Comparison of ENCODE assay signal across 17 cellular contexts in the genomic region with DNA sequence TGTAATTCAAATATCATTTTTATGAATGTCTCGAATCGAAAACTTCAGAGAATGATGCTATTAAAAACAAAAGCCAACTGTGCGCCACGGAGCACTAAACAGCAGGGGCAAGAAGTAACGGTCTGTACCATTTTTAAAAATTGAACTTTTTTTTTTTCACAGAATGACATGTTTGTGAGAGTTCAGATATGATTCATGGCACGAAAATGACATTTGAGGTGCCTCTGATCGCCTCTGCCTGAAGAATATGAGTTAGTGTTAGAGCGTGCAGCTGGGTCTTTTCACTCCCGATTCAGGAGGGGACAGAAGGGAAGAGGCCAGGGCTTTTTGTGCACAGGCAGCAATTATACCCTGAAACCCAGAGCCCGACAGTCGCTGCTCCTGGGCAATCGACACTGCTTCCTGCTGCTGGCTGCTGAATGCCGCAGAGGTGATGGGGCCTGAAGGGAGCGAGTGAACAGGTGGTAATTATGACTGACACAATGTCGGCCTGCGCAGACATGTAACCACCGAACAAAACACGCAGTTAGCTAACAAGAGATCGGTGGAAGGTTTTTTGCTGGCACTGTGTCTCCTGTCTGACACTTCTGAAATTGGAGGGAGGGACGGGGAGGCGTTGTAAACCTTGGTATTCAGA.
A peak's percentile ranks its signal among the peaks of the same experiment; 100 is the strongest.
DNase-seq lines count a peak whose midpoint lies in the region; ATAC-seq lines count a peak whose summit lies in the region.
"Had no signal": no experiment of that assay in that cellular context is flagged by ENCODE, and none has a peak within 500 bp of the region (broad histone marks: within the 10 kb centered on the region; RNA-seq: fewer than 3 reads in every experiment).

No MANE protein-coding gene starts in this region.

- no peak for ATAC-seq in HG03039 (IDR thresholded peaks at IDR 0.05; ENCODE audit: unreplicated experiment)
- ATAC-seq: left colon had no signal

- DNase-seq in NCI-H1105 (lab: John Stamatoyannopoulos, UW) (peak; percentile 99), NCI-H2227 (lab: John Stamatoyannopoulos, UW; ENCODE audit: unreplicated experiment) (peak; percentile 82), epithelial cell of prostate (ENCODE audit: low read depth, low spot score) (peak; percentile 2), retina (peak; percentile 51), cerebellum (ENCODE audit: low spot score) (no peak), NCI-H1092 (lab: John Stamatoyannopoulos, UW) (no peak)
- DNase-seq: activated CD4-positive, alpha-beta T cell treated with anti-CD3 and anti-CD28 coated beads, Interleukin-2, amount 10 ng/mL, durations not matched to agents 24 days and 14 days; activated T-cell treated with anti-CD3 and anti-CD28 coated beads, Interleukin-2, amount 50 U/mL, for 48 hours; C1 segment of cervical spinal cord; EL; erythroblast; Kasumi-1; left colon; NCI-H446; stimulated activated CD4-positive, alpha-beta T cell treated with anti-CD3 and anti-CD28 coated beads, Interleukin-2, amount 100 ng/mL, for 24 hours; tibial artery had no signal

- H3K27ac ChIP-seq in epithelial cell of prostate: no peak overlapping the region
- H3K27ac ChIP-seq: tibial artery had no signal

Comparison
In these comparisons a context has a peak if more than half of its experiments do, and no peak if none do; other contexts are left out.
1. DNase-seq: peak in NCI-H1105 (single experiment), NCI-H2227 (single experiment), epithelial cell of prostate (single experiment) and retina (single experiment); none in cerebellum (single experiment) and NCI-H1092 (single experiment).